In the genomic region with DNA sequence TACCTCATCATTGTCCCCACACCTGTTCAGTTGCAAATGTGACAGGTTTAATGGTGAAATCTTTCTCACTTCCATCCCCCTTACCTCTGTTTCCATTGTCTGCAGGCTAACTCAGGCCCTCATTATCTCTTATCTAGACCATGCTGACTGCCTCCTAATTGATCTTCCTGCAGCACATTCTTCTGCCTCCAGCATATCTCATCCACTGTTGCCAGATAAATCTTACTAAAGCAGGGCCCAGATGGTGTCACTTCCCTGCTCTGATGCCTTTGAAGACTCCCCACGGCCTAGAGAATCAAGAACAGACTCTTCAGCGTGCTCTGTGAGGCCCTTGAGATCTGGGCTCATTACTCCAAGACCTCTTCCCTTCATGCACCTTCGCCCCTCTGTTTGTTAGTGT, we compare ENCODE assay signal across 18 cellular contexts.
"Had no signal": no experiment of that assay in that cellular context is flagged by ENCODE, and none has a peak within 500 bp of the region (broad histone marks: within the 10 kb centered on the region; RNA-seq: fewer than 3 reads in every experiment).

No MANE protein-coding gene starts in this region.

- DNase-seq: activated CD4-positive, alpha-beta T cell treated with anti-CD3 and anti-CD28 coated beads, Interleukin-2, amount 50 U/mL, for 1 hour; activated CD4-positive, CD25-positive, alpha-beta regulatory T cell; activated effector memory CD4-positive, alpha-beta T cell treated with anti-CD3 and anti-CD28 coated beads, Interleukin-2, amount 50 U/mL, for 16 hours; activated T-cell treated with anti-CD3 and anti-CD28 coated beads, Interleukin-2, amount 50 U/mL, for 1 hour; amygdala; cerebellar nuclear complex; hippocampal formation; stimulated activated CD4-positive, alpha-beta T cell treated with anti-CD3 and anti-CD28 coated beads, Interleukin-4, amount 100 ng/mL, for 1 hour; stimulated activated CD8-positive, alpha-beta memory T cell treated with anti-CD3 and anti-CD28 coated beads, Interleukin-4, amount 100 ng/mL, for 48 hours; stimulated activated naive CD8-positive, alpha-beta T cell treated with anti-CD3 and anti-CD28 coated beads, Interleukin-15, Interleukin-2, amounts not matched to agents 100 U/mL and 50 U/mL, for 24 hours; T-helper 9 cell; upper lobe of right lung had no signal

- H3K9me3 ChIP-seq: suprapubic skin, upper lobe of right lung had no signal

- H3K27me3 ChIP-seq: suprapubic skin, upper lobe of right lung had no signal

- H3K27ac ChIP-seq: parathyroid adenoma, suprapubic skin, upper lobe of right lung had no signal

- H3K4me1 ChIP-seq: parathyroid adenoma, upper lobe of right lung had no signal

- H3K4me3 Mint-ChIP-seq: brain; dendritic cell treated with granulocyte-macrophage colony-stimulating factor and Interleukin-4, amounts not matched to agents 40 ng/mL and 50 ng/mL, for 4 days; mesothelial cell of epicardium had no signal

- H3K9me3 Mint-ChIP-seq: activated naive CD4-positive, alpha-beta T cell treated with anti-CD3 and anti-CD28 coated beads, Interleukin-2, amount 50 U/mL, for 72 hours; dendritic cell treated with granulocyte-macrophage colony-stimulating factor and Interleukin-4, amounts not matched to agents 40 ng/mL and 50 ng/mL, for 4 days had no signal

- H3K36me3 Mint-ChIP-seq: activated naive CD4-positive, alpha-beta T cell treated with anti-CD3 and anti-CD28 coated beads, Interleukin-2, amount 50 U/mL, for 72 hours; brain; mesothelial cell of epicardium had no signal

- H3K27me3 Mint-ChIP-seq: dendritic cell treated with granulocyte-macrophage colony-stimulating factor and Interleukin-4, amounts not matched to agents 40 ng/mL and 50 ng/mL, for 4 days had no signal

- H3K27ac Mint-ChIP-seq: brain; dendritic cell treated with granulocyte-macrophage colony-stimulating factor and Interleukin-4, amounts not matched to agents 40 ng/mL and 50 ng/mL, for 4 days; mesothelial cell of epicardium had no signal

- H3K4me3 ChIP-seq: suprapubic skin, upper lobe of right lung had no signal

- H3K4me1 Mint-ChIP-seq: brain had no signal

- ATAC-seq: activated naive CD4-positive, alpha-beta T cell treated with anti-CD3 and anti-CD28 coated beads, Interleukin-2, amount 50 U/mL, for 72 hours; stimulated activated naive CD8-positive, alpha-beta T cell treated with anti-CD3 and anti-CD28 coated beads, Interleukin-15, Interleukin-2, amounts not matched to agents 100 U/mL and 50 U/mL, for 24 hours; upper lobe of right lung had no signal

- H3K36me3 ChIP-seq: suprapubic skin, upper lobe of right lung had no signal
